Comparison of ENCODE assay signal across 26 cellular contexts in genomic region chr2:112954364-112954763, GRCh38. TPM values are rescaled to one million over a fixed set of nuclear protein-coding genes. Genes with fewer than 3 reads are reported as not detected.
"Had no signal": no experiment of that assay in that cellular context is flagged by ENCODE, and none has a peak within 500 bp of the region (broad histone marks: within the 10 kb centered on the region; RNA-seq: fewer than 3 reads in every experiment).

No MANE protein-coding gene starts in this region.

- H3K9me3 ChIP-seq: SK-N-SH had no signal

- H3K9ac ChIP-seq: KMS-11, SK-N-SH had no signal

- DNase-seq: IMR-90; Kasumi-1; MM.1S; NCI-H1092 treated with DMSO at 0.1 percent for 48 hours; NCI-H1436; NCI-H187; NCI-H2029; NCI-H2081 treated with DMSO at 0.1 percent for 48 hours; NCI-H2171; NCI-H226; NCI-H446; NCI-H510A; NCI-H524 treated with DMSO at 0.1 percent for 48 hours; NCI-H69; NCI-H774; NK-92 treated with Interleukin-12 subunit alpha and Interleukin-12 subunit beta, amount 100 ng/mL, for 24 hours; PC-3; SHP77; SK-N-SH had no signal

- H3K4me2 ChIP-seq: KMS-11, SK-N-SH had no signal

- ATAC-seq: Panc1, PC-3 had no signal

- H3K27ac ChIP-seq: KMS-11, RWPE1 had no signal

RNA-seq across cellular contexts. Expression of gene IL36G, which starts 23.4 kb away (rescaled TPM):
- total RNA-seq: HT-29, IMR-90, M059J, OCI-LY7, SK-MEL-5 had no signal
- polyA plus RNA-seq: IMR-90, SK-N-SH had no signal

RNA-seq across cellular contexts. Expression of gene IL37, which starts 43.4 kb away (rescaled TPM):
- total RNA-seq: HT-29, IMR-90, OCI-LY7, SK-MEL-5 had no signal
- polyA plus RNA-seq: SK-N-SH had no signal

RNA-seq across cellular contexts. Expression of gene IL36A, which starts 50.9 kb away (rescaled TPM):
- total RNA-seq: HT-29, IMR-90, M059J, OCI-LY7, PC-3, SK-MEL-5 had no signal
- polyA plus RNA-seq: IMR-90, SK-N-SH had no signal
